In genomic region chr2:69829243-69830044, GRCh38 we compare ENCODE assay signal across 1 cellular context.
TF ChIP-seq lines count a peak whose summit lies in the region.

Gene GMCL1, plus strand, starts transcription at chr2:69829660. Its CDS starts 233 bp downstream, at chr2:69829893.

TF ChIP-seq in HepG2, 621 proteins besides CTCF, POLR2A, EP300 and RAD21 (continued from another document and continues in another):
- no peak; the same call in 1 of the 2 replicates for TF ChIP-seq ZNF615 (CRISPR knock-in tag; IDR thresholded peaks at IDR 0.05; ENCODE audit: borderline replicate concordance)
- peak; percentile 97 for TF ChIP-seq ZFY (CRISPR knock-in tag; IDR thresholded peaks at IDR 0.05)
- no peak for TF ChIP-seq SMARCE1 (IDR thresholded peaks at IDR 0.05; ENCODE audit: borderline replicate concordance)
- peak; percentile 93; the same call in 1 of the 2 replicates for TF ChIP-seq ZBTB39 (CRISPR knock-in tag; IDR thresholded peaks at IDR 0.05)
- TF ChIP-seq ZFP36L1 (CRISPR knock-in tag; IDR thresholded peaks at IDR 0.05): peak; percentile 87
- TF ChIP-seq ZBTB7A (CRISPR knock-in tag; IDR thresholded peaks at IDR 0.05): peak; percentile 93; the same call in 1 of the 2 replicates
- no peak for TF ChIP-seq CERS6 (CRISPR knock-in tag; IDR thresholded peaks at IDR 0.05)
- 0 out of 2 replicates have a peak, but pooled peaks have one; percentile 4 for TF ChIP-seq ZNF24 (IDR thresholded peaks at IDR 0.05)
- no peak for TF ChIP-seq RORA (CRISPR knock-in tag; IDR thresholded peaks at IDR 0.05)
- peak; percentile 95; the same call in 1 of the 2 replicates for TF ChIP-seq CBFB (CRISPR knock-in tag; IDR thresholded peaks at IDR 0.05)
- TF ChIP-seq, protein P1, sequence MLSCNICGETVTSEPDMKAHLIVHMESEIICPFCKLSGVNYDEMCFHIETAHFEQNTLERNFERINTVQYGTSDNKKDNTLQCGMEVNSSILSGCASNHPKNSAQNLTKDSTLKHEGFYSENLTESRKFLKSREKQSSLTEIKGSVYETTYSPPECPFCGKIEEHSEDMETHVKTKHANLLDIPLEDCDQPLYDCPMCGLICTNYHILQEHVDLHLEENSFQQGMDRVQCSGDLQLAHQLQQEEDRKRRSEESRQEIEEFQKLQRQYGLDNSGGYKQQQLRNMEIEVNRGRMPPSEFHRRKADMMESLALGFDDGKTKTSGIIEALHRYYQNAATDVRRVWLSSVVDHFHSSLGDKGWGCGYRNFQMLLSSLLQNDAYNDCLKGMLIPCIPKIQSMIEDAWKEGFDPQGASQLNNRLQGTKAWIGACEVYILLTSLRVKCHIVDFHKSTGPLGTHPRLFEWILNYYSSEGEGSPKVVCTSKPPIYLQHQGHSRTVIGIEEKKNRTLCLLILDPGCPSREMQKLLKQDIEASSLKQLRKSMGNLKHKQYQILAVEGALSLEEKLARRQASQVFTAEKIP (CRISPR knock-in tag; IDR thresholded peaks at IDR 0.05; ENCODE audit: borderline replicate concordance): no peak
- peak; percentile 90 for TF ChIP-seq MYPOP (CRISPR knock-in tag; IDR thresholded peaks at IDR 0.05)
- TF ChIP-seq NR3C1 (CRISPR knock-in tag; IDR thresholded peaks at IDR 0.05): no peak
- 0 out of 2 replicates have a peak, but pooled peaks have one; percentile 25 for TF ChIP-seq ZC3H4 (CRISPR knock-in tag; IDR thresholded peaks at IDR 0.05; ENCODE audit: borderline replicate concordance)
- TF ChIP-seq ZNF264 (CRISPR knock-in tag; IDR thresholded peaks at IDR 0.05): peak; percentile 80; the same call in 1 of the 2 replicates
- TF ChIP-seq NPAS2 (CRISPR knock-in tag; IDR thresholded peaks at IDR 0.05; ENCODE audit: borderline replicate concordance): no peak
- peak; percentile 98 for TF ChIP-seq ZC3H13 (CRISPR knock-in tag; IDR thresholded peaks at IDR 0.05)
- peak; percentile 82; the same call in 1 of the 2 replicates for TF ChIP-seq ZSCAN29 (CRISPR knock-in tag; conservative IDR thresholded peaks at IDR 0.05)
- TF ChIP-seq PRPF4 (IDR thresholded peaks at IDR 0.05; ENCODE audit: low read depth, low read length, poor library complexity, severe bottlenecking): no peak
- no peak for TF ChIP-seq RFX1 (IDR thresholded peaks at IDR 0.05)
- no peak; the same call in none of the 2 replicates for TF ChIP-seq MLX (CRISPR knock-in tag; IDR thresholded peaks at IDR 0.05)
- no peak for TF ChIP-seq PCBP1 (IDR thresholded peaks at IDR 0.05; ENCODE audit: borderline replicate concordance, low read depth, low read length)
- TF ChIP-seq SRY (CRISPR knock-in tag; IDR thresholded peaks at IDR 0.05): peak; percentile 75
- TF ChIP-seq SMAD1 (CRISPR knock-in tag; IDR thresholded peaks at IDR 0.05; ENCODE audit: borderline replicate concordance, low read depth): peak; percentile 69; the same call in 1 of the 2 replicates
- TF ChIP-seq ZNF746 (CRISPR knock-in tag; IDR thresholded peaks at IDR 0.05): no peak
- TF ChIP-seq ZNF333 (CRISPR knock-in tag; IDR thresholded peaks at IDR 0.05; ENCODE audit: borderline replicate concordance): peak; percentile 38
- TF ChIP-seq ZNF672 (CRISPR knock-in tag; IDR thresholded peaks at IDR 0.05): peak; percentile 65; the same call in 1 of the 2 replicates
- peak; percentile 93 for TF ChIP-seq TARDBP (CRISPR knock-in tag; IDR thresholded peaks at IDR 0.05)
- TF ChIP-seq ZBTB10 (CRISPR knock-in tag; IDR thresholded peaks at IDR 0.05; ENCODE audit: borderline replicate concordance): no peak
- TF ChIP-seq ARID5B (CRISPR knock-in tag; IDR thresholded peaks at IDR 0.05): peak; percentile 68
- TF ChIP-seq, protein P2, sequence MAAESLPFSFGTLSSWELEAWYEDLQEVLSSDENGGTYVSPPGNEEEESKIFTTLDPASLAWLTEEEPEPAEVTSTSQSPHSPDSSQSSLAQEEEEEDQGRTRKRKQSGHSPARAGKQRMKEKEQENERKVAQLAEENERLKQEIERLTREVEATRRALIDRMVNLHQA (CRISPR knock-in tag; IDR thresholded peaks at IDR 0.05): no peak
- TF ChIP-seq ETV5 (CRISPR knock-in tag; IDR thresholded peaks at IDR 0.05; ENCODE audit: borderline replicate concordance): peak; percentile 96
- TF ChIP-seq ZNF138 (CRISPR knock-in tag; IDR thresholded peaks at IDR 0.05; ENCODE audit: low read depth): peak; percentile 93
- peak; percentile 97 for TF ChIP-seq UBTF (CRISPR knock-in tag; IDR thresholded peaks at IDR 0.05)
- TF ChIP-seq ZNF737 (CRISPR knock-in tag; IDR thresholded peaks at IDR 0.05; ENCODE audit: borderline replicate concordance): no peak
- TF ChIP-seq FOXA1 (IDR thresholded peaks at IDR 0.05): no peak
- peak; percentile 64 for TF ChIP-seq FOXA1 (CRISPR knock-in tag; IDR thresholded peaks at IDR 0.05)
- TF ChIP-seq ARID4A (CRISPR knock-in tag; IDR thresholded peaks at IDR 0.05; ENCODE audit: borderline replicate concordance): peak; percentile 100
- TF ChIP-seq NCOA2 (CRISPR knock-in tag; IDR thresholded peaks at IDR 0.05): peak; percentile 86
- no peak for TF ChIP-seq NBN (conservative IDR thresholded peaks at IDR 0.05)
- TF ChIP-seq SALL2 (CRISPR knock-in tag; IDR thresholded peaks at IDR 0.05): peak; percentile 93
- peak; percentile 46 for TF ChIP-seq TBL1XR1 (IDR thresholded peaks at IDR 0.05; ENCODE audit: borderline replicate concordance, low read length, partially characterized antibody)
